In the genomic region with DNA sequence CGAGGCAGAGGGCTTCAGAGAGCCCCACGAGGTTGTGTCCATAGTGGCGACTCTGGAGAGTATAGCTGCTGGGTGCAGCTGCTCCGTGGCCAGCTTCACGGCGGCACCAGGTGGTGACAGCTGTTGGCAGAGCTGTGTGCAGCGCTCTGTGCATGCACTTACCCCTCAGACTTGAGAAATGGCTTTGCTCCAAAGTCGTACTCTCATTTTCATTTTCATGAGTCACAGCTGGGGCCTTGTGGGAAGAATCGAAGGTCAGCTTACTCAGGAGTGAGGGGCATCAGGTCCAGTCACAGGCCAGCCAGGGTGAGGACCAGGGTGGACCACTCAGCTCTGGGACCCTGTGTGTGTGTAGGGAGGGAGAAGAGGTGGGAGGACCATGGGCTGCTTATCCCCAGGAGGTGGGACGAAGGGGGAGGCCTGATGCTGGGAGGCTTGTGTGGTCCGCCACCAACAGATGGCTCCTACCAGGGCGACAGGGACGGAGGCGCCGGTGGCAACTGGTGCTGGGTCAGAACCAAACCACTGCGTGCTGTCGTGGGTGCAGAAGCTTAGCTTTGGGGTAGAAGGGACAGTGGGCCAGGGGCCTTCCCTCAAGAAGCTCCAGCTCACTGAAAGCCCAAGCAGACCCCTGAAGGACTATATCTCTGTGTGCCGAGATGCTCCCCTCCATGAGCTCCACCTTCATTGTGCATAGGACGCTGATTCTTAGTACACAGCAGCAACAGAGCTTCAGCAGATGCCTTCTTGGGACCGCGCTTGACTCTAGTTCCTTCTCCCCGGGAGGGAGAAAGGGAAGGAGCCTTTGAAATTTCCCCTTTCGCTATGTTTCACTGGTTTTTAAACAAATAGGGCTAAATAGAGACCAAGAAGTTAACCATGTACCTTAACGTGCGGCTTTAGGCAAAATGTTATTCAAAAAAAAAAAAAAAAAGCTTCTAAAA, we compare ENCODE assay signal across 8 cellular contexts.
A peak's percentile ranks its signal among the peaks of the same experiment; 100 is the strongest.
DNase-seq lines count a peak whose midpoint lies in the region; ATAC-seq, FAIRE-seq and TF ChIP-seq lines count a peak whose summit lies in the region.

No MANE protein-coding gene starts in this region.

- FAIRE-seq in D721Med (lab: Jason Lieb, UNC): no peak

- peak; percentile 18 for DNase-seq in Daoy (ENCODE audit: low read depth)
- DNase-seq in GM19238 (ENCODE audit: insufficient read length, low spot score): peak; percentile 37
- peak; percentile 97 for DNase-seq in myocyte (ENCODE audit: low read depth)
- DNase-seq in middle frontal gyrus (ENCODE audit: extremely low spot score, low spot score): no peak
- no peak for DNase-seq in iPS-NIHi7 (ENCODE audit: extremely low spot score)
- DNase-seq in D721Med (ENCODE audit: insufficient read length, low spot score): no peak

- no peaks in the 10 kb centered on the region for H3K27me3 Mint-ChIP-seq in activated T-helper 17 cell treated with anti-CD3 and anti-CD28 coated beads, Interleukin-2, amount 50 U/mL, for 72 hours

- H3K36me3 Mint-ChIP-seq in activated T-helper 17 cell treated with anti-CD3 and anti-CD28 coated beads, Interleukin-2, amount 50 U/mL, for 72 hours (ENCODE audit: low read depth): peaks cover 20% of the 10 kb centered on the region

- no peaks in the 10 kb centered on the region for H3K9me3 Mint-ChIP-seq in activated T-helper 17 cell treated with anti-CD3 and anti-CD28 coated beads, Interleukin-2, amount 50 U/mL, for 72 hours

- no peak overlapping the region for H3K27ac Mint-ChIP-seq in activated T-helper 17 cell treated with anti-CD3 and anti-CD28 coated beads, Interleukin-2, amount 50 U/mL, for 72 hours

- peaks cover 40% of the 10 kb centered on the region for H3K4me1 Mint-ChIP-seq in activated T-helper 17 cell treated with anti-CD3 and anti-CD28 coated beads, Interleukin-2, amount 50 U/mL, for 72 hours

- ATAC-seq in HG03108 (IDR thresholded peaks at IDR 0.05; ENCODE audit: unreplicated experiment): peak; percentile 59
- peak; percentile 64 for ATAC-seq in activated T-helper 17 cell treated with anti-CD3 and anti-CD28 coated beads, Interleukin-2, amount 50 U/mL, for 72 hours (replicated peaks)

- TF ChIP-seq CTCF in D721Med (IDR thresholded peaks at IDR 0.05; ENCODE audit: insufficient read depth, missing control alignments): no peak

- no peak overlapping the region for H3K4me3 Mint-ChIP-seq in activated T-helper 17 cell treated with anti-CD3 and anti-CD28 coated beads, Interleukin-2, amount 50 U/mL, for 72 hours

Comparison
In these comparisons a context has a peak if more than half of its experiments do, and no peak if none do; other contexts are left out.
1. DNase-seq: peak in Daoy (single experiment), GM19238 (single experiment) and myocyte (single experiment); none in middle frontal gyrus (single experiment), iPS-NIHi7 (single experiment) and D721Med (single experiment).